In genomic region chr4:156970501-156971167, GRCh38 we compare ENCODE assay signal across 8 cellular contexts. TPM values are rescaled to one million over a fixed set of nuclear protein-coding genes. Genes with fewer than 3 reads are reported as not detected.
DNase-seq lines count a peak whose midpoint lies in the region; ATAC-seq and TF ChIP-seq lines count a peak whose summit lies in the region.

No MANE protein-coding gene starts in this region.

- peak; percentile 25 for DNase-seq in activated CD4-positive, alpha-beta T cell treated with anti-CD3 and anti-CD28 coated beads for 36 hours
- DNase-seq in activated CD4-positive, alpha-beta T cell treated with anti-CD3 and anti-CD28 coated beads for 1 hour = no peak
- peak; percentile 41 for DNase-seq in NCI-H345 (lab: John Stamatoyannopoulos, UW)
- peak; percentile 83 for DNase-seq in MCF 10A (ENCODE audit: unreplicated experiment)
- DNase-seq in iPS DF 6.9 (ENCODE audit: low read depth, low spot score) = peak; percentile 20
- peak; percentile 47 for DNase-seq in progenitor cell of endocrine pancreas (ENCODE audit: low spot score, unreplicated experiment)
- DNase-seq in activated T-cell treated with anti-CD3 and anti-CD28 coated beads, Interleukin-2, amount 50 U/mL, for 4 hours = no peak

- peak overlapping the region; percentile 23 for H3K4me3 Mint-ChIP-seq in activated CD4-positive, alpha-beta T cell treated with anti-CD3 and anti-CD28 coated beads for 36 hours
- H3K4me3 Mint-ChIP-seq in MCF 10A (ENCODE audit: unreplicated experiment) (peak overlapping the region; percentile 96), progenitor cell of endocrine pancreas (ENCODE audit: low read depth) (peak overlapping the region; percentile 84)
- no peak overlapping the region for H3K4me3 Mint-ChIP-seq in activated T-cell treated with anti-CD3 and anti-CD28 coated beads, Interleukin-2, amount 50 U/mL, for 4 hours

- no peaks in the 10 kb centered on the region; the same call in 1 of the 2 replicates for H3K27me3 ChIP-seq in iPS DF 6.9 (ENCODE audit: control insufficient read depth, insufficient read depth, low read length)

- ATAC-seq in activated CD4-positive, alpha-beta T cell treated with anti-CD3 and anti-CD28 coated beads for 36 hours = no peak
- ATAC-seq in HG03378 (IDR thresholded peaks at IDR 0.05; ENCODE audit: unreplicated experiment) = no peak
- no peak for ATAC-seq in activated T-cell treated with anti-CD3 and anti-CD28 coated beads, Interleukin-2, amount 50 U/mL, for 4 hours

- H3K4me1 ChIP-seq in iPS DF 6.9 (ENCODE audit: control insufficient read depth, insufficient read depth, low read length) = no peaks in the 10 kb centered on the region; the same call in 1 of the 2 replicates

- H3K27ac ChIP-seq in iPS DF 6.9 (ENCODE audit: low read length) = no peak overlapping the region

- CTCF ChIA-PET in activated CD4-positive, alpha-beta T cell treated with anti-CD3 and anti-CD28 coated beads for 36 hours (lab: Charles Lee) = interaction anchor here (1.4 kb wide), 1 partner anchor 10 kb away, joined by 3 read pairs; no protein-coding TSS in a partner anchor
- CTCF ChIA-PET in MCF 10A (lab: Yijun Ruan, JAX) = interaction anchor here (0.5 to 7.2 kb wide), 22 partner anchors 8 to 757 kb away, joined by 3 to 93 read pairs (median 4); no protein-coding TSS in a partner anchor

- intact Hi-C loops in activated CD4-positive, alpha-beta T cell treated with anti-CD3 and anti-CD28 coated beads for 36 hours (cut with DNase I, micrococcal nuclease) = no loop called here
- intact Hi-C loops in MCF 10A (cut with micrococcal nuclease) = loop anchor here (1.0 to 10.0 kb wide), 4 partner anchors 75 to 1004 kb away; no protein-coding TSS in a partner anchor

- peak; percentile 34 for TF ChIP-seq CTCF in MCF 10A (IDR thresholded peaks at IDR 0.05; ENCODE audit: unreplicated experiment)
- TF ChIP-seq CTCF in progenitor cell of endocrine pancreas (IDR thresholded peaks at IDR 0.05; ENCODE audit: unreplicated experiment) = peak; percentile 55

- no peaks in the 10 kb centered on the region for H3K36me3 ChIP-seq in iPS DF 6.9 (ENCODE audit: control insufficient read depth, insufficient read depth, low read length)

- TSS peak; percentile 50 for BruUV-seq in MCF 10A (replicated peaks; lab: Mats Ljungman, UMichigan)

- no peaks in the 10 kb centered on the region for H3K36me3 Mint-ChIP-seq in activated CD4-positive, alpha-beta T cell treated with anti-CD3 and anti-CD28 coated beads for 36 hours (ENCODE audit: low read depth)
- H3K36me3 Mint-ChIP-seq in MCF 10A (ENCODE audit: insufficient read depth, unreplicated experiment) (peaks cover 1% of the 10 kb centered on the region), progenitor cell of endocrine pancreas (ENCODE audit: insufficient read depth) (no peaks in the 10 kb centered on the region)
- H3K36me3 Mint-ChIP-seq in activated T-cell treated with anti-CD3 and anti-CD28 coated beads, Interleukin-2, amount 50 U/mL, for 4 hours (ENCODE audit: insufficient read depth) = no peaks in the 10 kb centered on the region

- no CpG with 5 or more reads among the region's 22 CpGs for WGBS in iPS DF 6.9 (ENCODE audit: insufficient coverage, insufficient read length)

- peaks cover 6% of the 10 kb centered on the region for H3K9me3 Mint-ChIP-seq in activated CD4-positive, alpha-beta T cell treated with anti-CD3 and anti-CD28 coated beads for 36 hours (ENCODE audit: low read depth)
- H3K9me3 Mint-ChIP-seq in MCF 10A (ENCODE audit: unreplicated experiment) = no peaks in the 10 kb centered on the region
- no peaks in the 10 kb centered on the region for H3K9me3 Mint-ChIP-seq in progenitor cell of endocrine pancreas (ENCODE audit: low read depth)
- no peaks in the 10 kb centered on the region for H3K9me3 Mint-ChIP-seq in activated T-cell treated with anti-CD3 and anti-CD28 coated beads, Interleukin-2, amount 50 U/mL, for 4 hours

- H3K27me3 Mint-ChIP-seq in activated CD4-positive, alpha-beta T cell treated with anti-CD3 and anti-CD28 coated beads for 36 hours = peaks cover 58% of the 10 kb centered on the region
- no peaks in the 10 kb centered on the region for H3K27me3 Mint-ChIP-seq in MCF 10A (ENCODE audit: insufficient read depth, unreplicated experiment)
- H3K27me3 Mint-ChIP-seq in progenitor cell of endocrine pancreas = no peaks in the 10 kb centered on the region
- H3K27me3 Mint-ChIP-seq in activated T-cell treated with anti-CD3 and anti-CD28 coated beads, Interleukin-2, amount 50 U/mL, for 4 hours (ENCODE audit: low read depth) = peaks cover 46% of the 10 kb centered on the region

- H3K9me3 ChIP-seq in iPS DF 6.9 (ENCODE audit: control insufficient read depth, insufficient read depth, low read length) = no peaks in the 10 kb centered on the region

- peak overlapping the region; percentile 77; the same call in 1 of the 2 replicates for H3K4me3 ChIP-seq in iPS DF 6.9 (ENCODE audit: low read length)

- no peak overlapping the region for H3K27ac Mint-ChIP-seq in activated CD4-positive, alpha-beta T cell treated with anti-CD3 and anti-CD28 coated beads for 36 hours
- H3K27ac Mint-ChIP-seq in MCF 10A (ENCODE audit: low read depth, unreplicated experiment) (peak overlapping the region; percentile 96), progenitor cell of endocrine pancreas (peak overlapping the region; percentile 93)

- POLR2A ChIA-PET in activated CD4-positive, alpha-beta T cell treated with anti-CD3 and anti-CD28 coated beads for 36 hours (lab: Charles Lee) = interaction anchor here (0.6 kb wide), 2 partner anchors 627 to 814 kb away, joined by 3 read pairs; no protein-coding TSS in a partner anchor
- POLR2A ChIA-PET in MCF 10A (lab: Yijun Ruan, JAX) = interaction anchor here (0.6 to 7.1 kb wide), 28 partner anchors 9 to 496 kb away, joined by 3 to 89 read pairs (median 4); no protein-coding TSS in a partner anchor

- peaks cover 6% of the 10 kb centered on the region for H3K4me1 Mint-ChIP-seq in activated CD4-positive, alpha-beta T cell treated with anti-CD3 and anti-CD28 coated beads for 36 hours
- H3K4me1 Mint-ChIP-seq in MCF 10A (ENCODE audit: insufficient read depth, unreplicated experiment) (peaks cover 58% of the 10 kb centered on the region), progenitor cell of endocrine pancreas (ENCODE audit: low read depth) (peaks cover 54% of the 10 kb centered on the region)
- H3K4me1 Mint-ChIP-seq in activated T-cell treated with anti-CD3 and anti-CD28 coated beads, Interleukin-2, amount 50 U/mL, for 4 hours (ENCODE audit: low read depth) = peaks cover 5% of the 10 kb centered on the region

RNA-seq across cellular contexts. Expression of gene PDGFC, which starts 1.0 kb away (rescaled TPM):
- total RNA-seq in activated CD4-positive, alpha-beta T cell treated with anti-CD3 and anti-CD28 coated beads for 36 hours = not detected
- total RNA-seq in MCF 10A (2022) (74.8 and 83.7 TPM in 2 replicates), progenitor cell of endocrine pancreas (42.2 and 42.5 TPM in 2 replicates)
- total RNA-seq in activated T-cell treated with anti-CD3 and anti-CD28 coated beads, Interleukin-2, amount 50 U/mL, for 4 hours = under 1 TPM in 2 of 3 donors, not detected in 1; 0.05 to 0.40 TPM

Comparison
In these comparisons a context has a peak if more than half of its experiments do, and no peak if none do; other contexts are left out.
1. DNase-seq: peak in activated CD4-positive, alpha-beta T cell treated with anti-CD3 and anti-CD28 coated beads for 36 hours (single experiment), NCI-H345 (single experiment), MCF 10A (single experiment), iPS DF 6.9 (single experiment) and progenitor cell of endocrine pancreas (single experiment); none in activated CD4-positive, alpha-beta T cell treated with anti-CD3 and anti-CD28 coated beads for 1 hour (single experiment) and activated T-cell treated with anti-CD3 and anti-CD28 coated beads, Interleukin-2, amount 50 U/mL, for 4 hours (single experiment).
2. RNA of gene PDGFC, which starts 1.0 kb away (total RNA-seq): 74.8 to 83.7 TPM in MCF 10A and 42.2 to 42.5 TPM in progenitor cell of endocrine pancreas; 0.05 to 0.40 TPM in activated T-cell treated with anti-CD3 and anti-CD28 coated beads, Interleukin-2, amount 50 U/mL, for 4 hours and not detected in activated CD4-positive, alpha-beta T cell treated with anti-CD3 and anti-CD28 coated beads for 36 hours; every median in the first group is over 10 times any median in the second.